In genomic region chr11:8684600-8685290, GRCh38 we compare ENCODE assay signal across 8 cellular contexts.
DNase-seq lines count a peak whose midpoint lies in the region; ATAC-seq and TF ChIP-seq lines count a peak whose summit lies in the region.

No MANE protein-coding gene starts in this region.

- peak overlapping the region; percentile 43 for H3K27ac Mint-ChIP-seq in nephron progenitor cell

- peaks cover 79% of the 10 kb centered on the region for H3K4me1 Mint-ChIP-seq in nephron progenitor cell

- DNase-seq in DND-41 (no peak), NT2/D1 (ENCODE audit: low read depth, low spot score) (no peak), nephron progenitor cell (no peak), SIG-M5 treated with dmso at 0.1 percent for 504 hours (lab: John Stamatoyannopoulos, UW; ENCODE audit: unreplicated experiment) (no peak), NCI-H128 (lab: John Stamatoyannopoulos, UW; ENCODE audit: unreplicated experiment) (no peak), NCI-H748 treated with DMSO at 0.1 percent for 48 hours (lab: John Stamatoyannopoulos, UW) (no peak)

- H3K4me3 ChIP-seq in DND-41 (ENCODE audit: low read depth in 1 of 2, low read length in 2 of 2) (peak overlapping the region; percentile 80 to 82; a peak in 3 of 4 replicates), NT2/D1 (ENCODE audit: insufficient read length, low read depth) (peak overlapping the region; percentile 98), duodenal mucosa (ENCODE audit: low read depth in 1 of 2, low read length in 2 of 2) (peak overlapping the region; percentile 86 to 96)

- peak overlapping the region; percentile 94 for H3K4me3 Mint-ChIP-seq in nephron progenitor cell

- H3K27me3 ChIP-seq in DND-41 (ENCODE audit: insufficient read depth, low read length, poor library complexity) (no peaks in the 10 kb centered on the region), NT2/D1 (ENCODE audit: insufficient read depth, insufficient read length) (no peaks in the 10 kb centered on the region), duodenal mucosa (ENCODE audit: control insufficient read depth in 1 of 2, insufficient read depth in 2 of 2, low read length in 2 of 2) (no peaks in the 10 kb centered on the region)

- H3K4me1 ChIP-seq in DND-41 (ENCODE audit: insufficient read depth, low read length) = peaks cover 65% of the 10 kb centered on the region
- H3K4me1 ChIP-seq in NT2/D1 (ENCODE audit: insufficient read depth, insufficient read length) = no peaks in the 10 kb centered on the region
- H3K4me1 ChIP-seq in duodenal mucosa (ENCODE audit: control insufficient read depth in 1 of 2, insufficient read depth in 2 of 2, low read length in 2 of 2) = peaks cover 33 to 34% of the 10 kb centered on the region in 2 donors

- H2AFZ ChIP-seq in DND-41 (ENCODE audit: low read depth, low read length) = no peak overlapping the region

- no peaks in the 10 kb centered on the region for H3K9me3 ChIP-seq in DND-41 (ENCODE audit: insufficient read depth, low read length, severe bottlenecking)
- no peaks in the 10 kb centered on the region for H3K9me3 ChIP-seq in NT2/D1 (ENCODE audit: insufficient read depth, low read length)
- no peaks in the 10 kb centered on the region for H3K9me3 ChIP-seq in duodenal mucosa (ENCODE audit: control insufficient read depth in 1 of 2, low read length in 2 of 2)

- peaks cover 29% of the 10 kb centered on the region for H4K20me1 ChIP-seq in DND-41 (ENCODE audit: insufficient read depth, low read length)

- H3K27me3 Mint-ChIP-seq in nephron progenitor cell (ENCODE audit: low read depth, poor library complexity) = no peaks in the 10 kb centered on the region

- H3K9me3 Mint-ChIP-seq in nephron progenitor cell = no peaks in the 10 kb centered on the region

- peak overlapping the region; percentile 67 for H3K4me2 ChIP-seq in DND-41 (ENCODE audit: insufficient read depth, low read length)

- H3K36me3 Mint-ChIP-seq in nephron progenitor cell (ENCODE audit: low read depth) = peaks cover 45% of the 10 kb centered on the region

- no peak for ATAC-seq in DND-41 (ENCODE audit: insufficient read depth, low read depth)
- no peak for ATAC-seq in HG03025 (IDR thresholded peaks at IDR 0.05; ENCODE audit: low FRiP score, unreplicated experiment)

- no peak for TF ChIP-seq CTCF in DND-41 (IDR thresholded peaks at IDR 0.05; ENCODE audit: borderline replicate concordance, extremely low read depth, low read length, poor library complexity, severe bottlenecking)
- TF ChIP-seq CTCF in nephron progenitor cell (IDR thresholded peaks at IDR 0.05) = no peak

- H3K27ac ChIP-seq in DND-41 (ENCODE audit: low read length) (0 out of 2 replicates have a peak overlapping the region, but pooled peaks have one; percentile 43), duodenal mucosa (ENCODE audit: low read depth, low read length) (no peak overlapping the region)

- H3K36me3 ChIP-seq in DND-41 (ENCODE audit: insufficient read depth, low read length) (peaks cover 51% of the 10 kb centered on the region), NT2/D1 (ENCODE audit: insufficient read depth, insufficient read length, low read length) (peaks cover 53% of the 10 kb centered on the region), duodenal mucosa (ENCODE audit: control insufficient read depth in 1 of 2, insufficient read depth in 2 of 2, low read length in 2 of 2) (peaks cover 24 to 35% of the 10 kb centered on the region in 2 donors)

- peaks cover 60% of the 10 kb centered on the region for H3K79me2 ChIP-seq in DND-41 (ENCODE audit: insufficient read depth, low read length)

- peak overlapping the region; percentile 89 for H3K9ac ChIP-seq in DND-41 (ENCODE audit: low read depth, low read length)
- H3K9ac ChIP-seq in NT2/D1 (ENCODE audit: insufficient read length, low read depth) = peak overlapping the region; percentile 100
- H3K9ac ChIP-seq in duodenal mucosa (ENCODE audit: low read depth in 1 of 2, low read length in 2 of 2) = peak overlapping the region; percentile 95 to 97
